In the genomic region with DNA sequence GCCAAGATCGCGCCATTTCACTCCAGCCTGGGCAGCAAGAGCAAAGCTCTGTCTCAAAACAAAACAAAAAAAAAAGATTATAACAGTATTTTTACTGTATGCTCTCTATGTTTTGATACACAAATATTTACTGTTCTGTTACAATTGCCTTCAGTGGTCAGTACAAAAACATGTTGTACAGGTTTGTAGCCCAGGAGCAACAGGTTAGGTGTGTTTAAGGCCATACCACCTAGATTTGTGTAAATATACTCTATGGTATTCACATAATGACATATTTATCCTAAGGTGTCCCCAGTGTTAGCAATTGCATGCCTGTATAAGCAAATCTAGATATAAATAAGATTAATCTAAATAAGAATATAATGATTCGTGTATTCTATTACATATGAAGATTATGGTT, we compare ENCODE assay signal across 30 cellular contexts.
"Had no signal": no experiment of that assay in that cellular context is flagged by ENCODE, and none has a peak within 500 bp of the region (broad histone marks: within the 10 kb centered on the region; RNA-seq: fewer than 3 reads in every experiment).

No MANE protein-coding gene starts in this region.

- H3K27me3 ChIP-seq: adrenal gland, ascending aorta, cardiac muscle cell, colonic mucosa had no signal

- H3K9me3 ChIP-seq: adrenal gland, ascending aorta, colonic mucosa had no signal

- H3K27ac ChIP-seq: adrenal gland, ascending aorta, cardiac muscle cell, colonic mucosa, WERI-Rb-1 had no signal

- H3K4me3 ChIP-seq: adrenal gland, ascending aorta, cardiac muscle cell, colonic mucosa had no signal

- H3K4me1 ChIP-seq: adrenal gland, ascending aorta, colonic mucosa had no signal

- H3K36me3 ChIP-seq: adrenal gland, ascending aorta, cardiac muscle cell, colonic mucosa, WERI-Rb-1 had no signal

- DNase-seq: activated B cell treated with CpG ODN at 0.5 μM for 24 hours; activated CD4-positive, alpha-beta memory T cell treated with anti-CD3 and anti-CD28 coated beads for 36 hours; activated CD4-positive, alpha-beta T cell treated with anti-CD3 and anti-CD28 coated beads for 4 hours; activated CD4-positive, alpha-beta T cell treated with anti-CD3 and anti-CD28 coated beads, Interleukin-2, amount 10 ng/mL, durations not matched to agents 24 days and 14 days; activated CD4-positive, alpha-beta T cell treated with anti-CD3 and anti-CD28 coated beads, Interleukin-2, amount 50 U/mL, for 1 hour; activated CD4-positive, alpha-beta T cell treated with anti-CD3 and anti-CD28 coated beads, Interleukin-2, amount 50 U/mL, for 4 hours; activated CD4-positive, CD25-positive, alpha-beta regulatory T cell treated with anti-CD3 and anti-CD28 coated beads, Interleukin-2, amount 50 U/mL, for 72 hours; activated CD8-positive, alpha-beta memory T cell treated with anti-CD3 and anti-CD28 coated beads, Interleukin-2, amount 50 U/mL, for 4 hours; activated CD8-positive, alpha-beta T cell treated with anti-CD3 and anti-CD28 coated beads for 36 hours; activated effector memory CD4-positive, alpha-beta T cell treated with anti-CD3 and anti-CD28 coated beads, Interleukin-2, amount 50 U/mL, for 16 hours; activated gamma-delta T cell treated with Interleukin-2 at 50 U/mL for 16 hours; activated naive CD4-positive, alpha-beta T cell; activated naive CD4-positive, alpha-beta T cell treated with anti-CD3 and anti-CD28 coated beads for 36 hours; activated naive CD4-positive, alpha-beta T cell treated with anti-CD3 and anti-CD28 coated beads, Interleukin-2, amount 50 U/mL, for 16 hours; activated naive CD8-positive, alpha-beta T cell treated with anti-CD3 and anti-CD28 coated beads for 36 hours; activated T-cell treated with anti-CD3 and anti-CD28 coated beads for 4 hours; activated T-cell treated with anti-CD3 and anti-CD28 coated beads, Interleukin-2, amount 50 U/mL, for 1 hour; activated T-cell treated with anti-CD3 and anti-CD28 coated beads, Interleukin-2, amount 50 U/mL, for 4 hours; activated T-cell treated with anti-CD3 and anti-CD28 coated beads, Interleukin-2, amount 50 U/mL, for 72 hours; adrenal gland; amniotic stem cell; anterior cingulate cortex; caudate nucleus; cerebellar nuclear complex; colonic mucosa; T-helper 2 cell; T-helper 9 cell; WERI-Rb-1 had no signal
